Comparison of ENCODE assay signal across 8 cellular contexts in genomic region chr1:222644649-222645005, GRCh38. TPM values are rescaled to one million over a fixed set of nuclear protein-coding genes. Genes with fewer than 3 reads are reported as not detected.
DNase-seq lines count a peak whose midpoint lies in the region; ATAC-seq and TF ChIP-seq lines count a peak whose summit lies in the region.

No MANE protein-coding gene starts in this region.

- BruUV-seq in HCT116 (replicated peaks; lab: Mats Ljungman, UMichigan): no TSS peak

- no peaks in the 10 kb centered on the region for H3K27me3 ChIP-seq in HCT116 (ENCODE audit: insufficient read depth, low read length)

- H3K4me1 ChIP-seq in HCT116 (ENCODE audit: control insufficient read depth in 1 of 2, insufficient read depth in 2 of 2, low read length in 2 of 2): peaks cover 2 to 13% of the 10 kb centered on the region in 2 experiments; a peak in 2 of 4 replicates

- peak overlapping the region; percentile 95 to 99 for H3K4me3 Mint-ChIP-seq in stimulated activated naive CD8-positive, alpha-beta T cell treated with anti-CD3 and anti-CD28 coated beads, Interleukin-15, amount 100 ng/mL, for 72 hours

- intact Hi-C loops in HCT116 (cut with micrococcal nuclease): loop anchor here (5.0 kb wide), 1 partner anchor 68 kb away; the partner anchor contains the start of genes AIDA and BROX

- TF ChIP-seq CTCF in 22Rv1 (IDR thresholded peaks at IDR 0.05): no peak
- TF ChIP-seq CTCF in HCT116 (IDR thresholded peaks at IDR 0.05 in 2 of 3, conservative IDR thresholded peaks at IDR 0.05 in 1 of 3; ENCODE audit: borderline replicate concordance in 1 of 3, insufficient read depth in 1 of 3, low read depth in 2 of 3, low read length in 2 of 3): no peak

- TF ChIP-seq POLR2A in HCT116 (IDR thresholded peaks at IDR 0.05; ENCODE audit: borderline replicate concordance, extremely low read depth, insufficient read depth, insufficient read length): no peak

- no peak for ATAC-seq in HCT116
- peak in 1 of 2 donors; percentile 29 for ATAC-seq in activated naive CD4-positive, alpha-beta T cell treated with anti-CD3 and anti-CD28 coated beads, Interleukin-2, amount 50 U/mL, for 72 hours
- peak; percentile 34 for ATAC-seq in stimulated activated naive CD8-positive, alpha-beta T cell treated with anti-CD3 and anti-CD28 coated beads, Interleukin-15, amount 100 ng/mL, for 72 hours

- peaks cover 14% of the 10 kb centered on the region for H3K79me2 ChIP-seq in HCT116 (ENCODE audit: insufficient read depth, low read length)

- H3K9me3 ChIP-seq in HCT116 (ENCODE audit: control insufficient read depth in 1 of 2, insufficient read depth in 1 of 2, low read depth in 1 of 2, low read length in 2 of 2) (no peaks in the 10 kb centered on the region), iPS-18c (ENCODE audit: control insufficient read depth, insufficient read depth, low read length) (no peaks in the 10 kb centered on the region)

- DNase-seq in HCT116 (ENCODE audit: low read depth, low spot score) (no peak), NCI-H510A treated with DMSO at 0.1 percent for 48 hours (lab: John Stamatoyannopoulos, UW) (no peak), middle frontal gyrus (ENCODE audit: extremely low spot score, low spot score) (no peak), HPDE6-E6E7 (ENCODE audit: extremely low spot score) (no peak)
- DNase-seq in activated naive CD4-positive, alpha-beta T cell treated with anti-CD3 and anti-CD28 coated beads, Interleukin-2, amount 50 U/mL, for 72 hours (ENCODE audit: low spot score in 2 of 2): no peak
- no peak for DNase-seq in stimulated activated naive CD8-positive, alpha-beta T cell treated with anti-CD3 and anti-CD28 coated beads, Interleukin-15, amount 100 ng/mL, for 72 hours

- peaks cover 12% of the 10 kb centered on the region for H3K4me1 Mint-ChIP-seq in stimulated activated naive CD8-positive, alpha-beta T cell treated with anti-CD3 and anti-CD28 coated beads, Interleukin-15, amount 100 ng/mL, for 72 hours

- H3K9ac ChIP-seq in HCT116 (ENCODE audit: low read length): peak overlapping the region; percentile 82

- H3K27me3 Mint-ChIP-seq in stimulated activated naive CD8-positive, alpha-beta T cell treated with anti-CD3 and anti-CD28 coated beads, Interleukin-15, amount 100 ng/mL, for 72 hours: no peaks in the 10 kb centered on the region

- no peak for TF ChIP-seq RAD21 in HCT116 (IDR thresholded peaks at IDR 0.05; ENCODE audit: low read depth)

- H3K4me3 ChIP-seq in HCT116 (replicated peaks in 1 of 2; ENCODE audit: low read depth in 1 of 2, low read length in 2 of 2) (peak overlapping the region; percentile 84 to 96), iPS-18c (ENCODE audit: insufficient read depth, low read depth, low read length) (peak overlapping the region; percentile 77)

- H2AFZ ChIP-seq in HCT116 (ENCODE audit: low read depth, low read length, poor library complexity, severe bottlenecking): no peak overlapping the region

- H4K20me1 ChIP-seq in HCT116 (ENCODE audit: insufficient read depth): no peaks in the 10 kb centered on the region

- POLR2A ChIA-PET in HCT116 (lab: Charles Lee): interaction anchor here (0.8 to 1.5 kb wide), 2 partner anchors 13 to 69 kb away, joined by 3 read pairs; no protein-coding TSS in a partner anchor

- peak overlapping the region; percentile 88 for H3K4me2 ChIP-seq in HCT116 (ENCODE audit: low read length)

- H3K27ac ChIP-seq in 22Rv1 (peak overlapping the region; percentile 87), HCT116 (ENCODE audit: low read depth, low read length) (peak overlapping the region; percentile 31)

- RAD21 ChIA-PET in HCT116 (lab: Charles Lee; ENCODE audit: low non-redundant PET in 1 of 2, low total read pairs in 2 of 2, uncharacterized antibody in 2 of 2, unreplicated experiment in 2 of 2): no interaction called here

- no peaks in the 10 kb centered on the region for H3K9me3 Mint-ChIP-seq in activated naive CD4-positive, alpha-beta T cell treated with anti-CD3 and anti-CD28 coated beads, Interleukin-2, amount 50 U/mL, for 72 hours
- H3K9me3 Mint-ChIP-seq in stimulated activated naive CD8-positive, alpha-beta T cell treated with anti-CD3 and anti-CD28 coated beads, Interleukin-15, amount 100 ng/mL, for 72 hours: no peaks in the 10 kb centered on the region

- H3K9me2 ChIP-seq in HCT116 (ENCODE audit: insufficient read depth): no peaks in the 10 kb centered on the region

- H3K27ac Mint-ChIP-seq in activated naive CD4-positive, alpha-beta T cell treated with anti-CD3 and anti-CD28 coated beads, Interleukin-2, amount 50 U/mL, for 72 hours: peak overlapping the region; percentile 98 to 99
- H3K27ac Mint-ChIP-seq in stimulated activated naive CD8-positive, alpha-beta T cell treated with anti-CD3 and anti-CD28 coated beads, Interleukin-15, amount 100 ng/mL, for 72 hours: peak overlapping the region; percentile 97 to 98

- CTCF ChIA-PET in HCT116 (lab: Charles Lee): interaction anchor here (1.9 to 3.8 kb wide), 2 partner anchors 11 to 180 kb away, joined by 7 to 20 read pairs; no protein-coding TSS in a partner anchor

- H3K36me3 Mint-ChIP-seq in activated naive CD4-positive, alpha-beta T cell treated with anti-CD3 and anti-CD28 coated beads, Interleukin-2, amount 50 U/mL, for 72 hours: peaks cover 13 to 16% of the 10 kb centered on the region in 2 donors

- peaks cover 3 to 6% of the 10 kb centered on the region in 2 experiments; a peak in 2 of 4 replicates for H3K36me3 ChIP-seq in HCT116 (ENCODE audit: control insufficient read depth in 1 of 2, insufficient read depth in 2 of 2, low read length in 2 of 2)

TF ChIP-seq in HCT116, 20 proteins besides CTCF, POLR2A, EP300 and RAD21:
- TF ChIP-seq CEBPB (IDR thresholded peaks at IDR 0.05; ENCODE audit: low read depth) (no peak), ATF3 (IDR thresholded peaks at IDR 0.05) (no peak), SIN3A (IDR thresholded peaks at IDR 0.05; ENCODE audit: low read depth) (no peak), JUND (IDR thresholded peaks at IDR 0.05) (no peak), ZNF274 (IDR thresholded peaks at IDR 0.05; ENCODE audit: low read depth, low read length) (no peak)

RNA-seq across cellular contexts. Expression of gene MIA3, which starts 26.7 kb away (rescaled TPM):
- total RNA-seq in HCT116 (2021; ENCODE audit: unreplicated experiment): 62.7 TPM
- polyA plus RNA-seq in HCT116 (2012): 25.5 and 29.6 TPM in 2 replicates
- 10 to 100 TPM; 40.7 to 55.1 TPM for total RNA-seq in activated naive CD4-positive, alpha-beta T cell treated with anti-CD3 and anti-CD28 coated beads, Interleukin-2, amount 50 U/mL, for 72 hours

RNA-seq across cellular contexts. Expression of gene TAF1A, which starts 54.9 kb away (rescaled TPM):
- 21.4 TPM for total RNA-seq in HCT116 (2021; ENCODE audit: unreplicated experiment)
- 4.7 and 7.1 TPM in 2 replicates for polyA plus RNA-seq in HCT116 (2012)
- total RNA-seq in activated naive CD4-positive, alpha-beta T cell treated with anti-CD3 and anti-CD28 coated beads, Interleukin-2, amount 50 U/mL, for 72 hours: 10 to 100 TPM; 14.7 to 21.8 TPM
